ENCODE assay signal across 1 cellular context in the genomic region with DNA sequence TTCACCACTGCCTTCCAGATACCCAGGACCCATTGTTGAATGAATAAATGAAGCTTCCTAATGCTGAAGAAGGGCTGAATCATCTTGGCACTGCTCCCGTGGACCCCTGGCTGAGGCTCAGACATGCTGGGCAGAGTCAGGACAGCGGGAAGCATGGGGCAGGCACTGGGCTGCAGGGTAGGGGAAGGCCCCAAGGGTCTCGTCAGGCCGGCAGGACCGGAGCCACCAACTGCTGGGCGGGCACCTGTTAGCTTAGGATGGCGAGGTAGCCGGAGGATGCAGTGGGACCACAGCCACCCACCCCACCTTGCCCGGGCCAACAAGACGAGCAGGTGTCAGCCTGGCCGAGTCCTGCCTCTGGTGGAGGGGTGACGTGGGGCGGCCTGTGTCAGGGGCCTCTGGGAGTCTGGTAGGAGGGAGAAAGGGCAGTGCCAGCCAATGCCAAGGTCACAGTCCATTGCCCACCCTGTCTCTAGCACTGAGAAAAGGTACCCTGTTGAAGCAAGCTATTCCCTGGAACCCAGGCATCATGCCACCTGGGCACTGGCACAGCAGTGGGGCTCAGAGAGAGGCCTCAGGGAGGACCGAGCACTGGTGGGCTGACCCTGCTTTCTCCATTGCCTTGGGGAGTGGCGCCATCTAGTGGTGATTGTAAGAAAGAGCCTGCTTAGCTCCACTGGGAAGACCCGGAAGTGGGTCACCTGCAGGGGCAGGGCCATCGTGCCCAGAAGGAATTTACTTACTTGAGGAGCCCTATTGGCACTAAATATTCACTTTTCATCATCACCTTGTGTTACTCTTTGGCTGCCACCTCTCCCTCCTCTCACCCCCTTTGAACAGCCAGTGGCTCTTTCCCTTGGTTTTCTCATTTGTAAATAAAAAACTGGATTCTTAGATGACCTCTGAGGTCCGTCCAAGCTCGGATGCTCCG.
TF ChIP-seq lines count a peak whose summit lies in the region.

No MANE protein-coding gene starts in this region.

TF ChIP-seq in GM23338, 12 proteins besides CTCF, POLR2A, EP300 and RAD21 (continued from another document):
- TF ChIP-seq, protein P1, sequence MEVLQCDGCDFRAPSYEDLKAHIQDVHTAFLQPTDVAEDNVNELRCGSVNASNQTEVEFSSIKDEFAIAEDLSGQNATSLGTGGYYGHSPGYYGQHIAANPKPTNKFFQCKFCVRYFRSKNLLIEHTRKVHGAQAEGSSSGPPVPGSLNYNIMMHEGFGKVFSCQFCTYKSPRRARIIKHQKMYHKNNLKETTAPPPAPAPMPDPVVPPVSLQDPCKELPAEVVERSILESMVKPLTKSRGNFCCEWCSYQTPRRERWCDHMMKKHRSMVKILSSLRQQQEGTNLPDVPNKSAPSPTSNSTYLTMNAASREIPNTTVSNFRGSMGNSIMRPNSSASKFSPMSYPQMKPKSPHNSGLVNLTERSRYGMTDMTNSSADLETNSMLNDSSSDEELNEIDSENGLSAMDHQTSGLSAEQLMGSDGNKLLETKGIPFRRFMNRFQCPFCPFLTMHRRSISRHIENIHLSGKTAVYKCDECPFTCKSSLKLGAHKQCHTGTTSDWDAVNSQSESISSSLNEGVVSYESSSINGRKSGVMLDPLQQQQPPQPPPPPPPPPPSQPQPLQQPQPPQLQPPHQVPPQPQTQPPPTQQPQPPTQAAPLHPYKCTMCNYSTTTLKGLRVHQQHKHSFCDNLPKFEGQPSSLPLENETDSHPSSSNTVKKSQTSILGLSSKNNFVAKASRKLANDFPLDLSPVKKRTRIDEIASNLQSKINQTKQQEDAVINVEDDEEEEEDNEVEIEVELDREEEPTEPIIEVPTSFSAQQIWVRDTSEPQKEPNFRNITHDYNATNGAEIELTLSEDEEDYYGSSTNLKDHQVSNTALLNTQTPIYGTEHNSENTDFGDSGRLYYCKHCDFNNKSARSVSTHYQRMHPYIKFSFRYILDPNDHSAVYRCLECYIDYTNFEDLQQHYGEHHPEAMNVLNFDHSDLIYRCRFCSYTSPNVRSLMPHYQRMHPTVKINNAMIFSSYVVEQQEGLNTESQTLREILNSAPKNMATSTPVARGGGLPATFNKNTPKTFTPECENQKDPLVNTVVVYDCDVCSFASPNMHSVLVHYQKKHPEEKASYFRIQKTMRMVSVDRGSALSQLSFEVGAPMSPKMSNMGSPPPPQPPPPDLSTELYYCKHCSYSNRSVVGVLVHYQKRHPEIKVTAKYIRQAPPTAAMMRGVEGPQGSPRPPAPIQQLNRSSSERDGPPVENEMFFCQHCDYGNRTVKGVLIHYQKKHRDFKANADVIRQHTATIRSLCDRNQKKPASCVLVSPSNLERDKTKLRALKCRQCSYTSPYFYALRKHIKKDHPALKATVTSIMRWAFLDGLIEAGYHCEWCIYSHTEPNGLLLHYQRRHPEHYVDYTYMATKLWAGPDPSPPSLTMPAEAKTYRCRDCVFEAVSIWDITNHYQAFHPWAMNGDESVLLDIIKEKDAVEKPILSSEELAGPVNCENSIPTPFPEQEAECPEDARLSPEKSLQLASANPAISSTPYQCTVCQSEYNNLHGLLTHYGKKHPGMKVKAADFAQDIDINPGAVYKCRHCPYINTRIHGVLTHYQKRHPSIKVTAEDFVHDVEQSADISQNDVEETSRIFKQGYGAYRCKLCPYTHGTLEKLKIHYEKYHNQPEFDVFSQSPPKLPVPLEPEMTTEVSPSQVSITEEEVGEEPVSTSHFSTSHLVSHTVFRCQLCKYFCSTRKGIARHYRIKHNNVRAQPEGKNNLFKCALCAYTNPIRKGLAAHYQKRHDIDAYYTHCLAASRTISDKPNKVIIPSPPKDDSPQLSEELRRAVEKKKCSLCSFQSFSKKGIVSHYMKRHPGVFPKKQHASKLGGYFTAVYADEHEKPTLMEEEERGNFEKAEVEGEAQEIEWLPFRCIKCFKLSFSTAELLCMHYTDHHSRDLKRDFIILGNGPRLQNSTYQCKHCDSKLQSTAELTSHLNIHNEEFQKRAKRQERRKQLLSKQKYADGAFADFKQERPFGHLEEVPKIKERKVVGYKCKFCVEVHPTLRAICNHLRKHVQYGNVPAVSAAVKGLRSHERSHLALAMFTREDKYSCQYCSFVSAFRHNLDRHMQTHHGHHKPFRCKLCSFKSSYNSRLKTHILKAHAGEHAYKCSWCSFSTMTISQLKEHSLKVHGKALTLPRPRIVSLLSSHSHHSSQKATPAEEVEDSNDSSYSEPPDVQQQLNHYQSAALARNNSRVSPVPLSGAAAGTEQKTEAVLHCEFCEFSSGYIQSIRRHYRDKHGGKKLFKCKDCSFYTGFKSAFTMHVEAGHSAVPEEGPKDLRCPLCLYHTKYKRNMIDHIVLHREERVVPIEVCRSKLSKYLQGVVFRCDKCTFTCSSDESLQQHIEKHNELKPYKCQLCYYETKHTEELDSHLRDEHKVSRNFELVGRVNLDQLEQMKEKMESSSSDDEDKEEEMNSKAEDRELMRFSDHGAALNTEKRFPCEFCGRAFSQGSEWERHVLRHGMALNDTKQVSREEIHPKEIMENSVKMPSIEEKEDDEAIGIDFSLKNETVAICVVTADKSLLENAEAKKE (CRISPR knock-in tag; IDR thresholded peaks at IDR 0.05) = no peak
- TF ChIP-seq REST (IDR thresholded peaks at IDR 0.05; ENCODE audit: unreplicated experiment) = no peak
- no peak for TF ChIP-seq CREB1 (CRISPR knock-in tag; IDR thresholded peaks at IDR 0.05; ENCODE audit: low read depth)
